ENCODE assay signal across 17 cellular contexts in genomic region chr18:61397222-61397621, GRCh38.
DNase-seq lines count a peak whose midpoint lies in the region; ATAC-seq and TF ChIP-seq lines count a peak whose summit lies in the region.
"Had no signal": no experiment of that assay in that cellular context is flagged by ENCODE, and none has a peak within 500 bp of the region (broad histone marks: within the 10 kb centered on the region; RNA-seq: fewer than 3 reads in every experiment).

No MANE protein-coding gene starts in this region.

- no peak for TF ChIP-seq POLR2A in transverse colon (IDR thresholded peaks at IDR 0.05)

- no peaks in the 10 kb centered on the region for H3K36me3 Mint-ChIP-seq in neural progenitor cell
- H3K36me3 Mint-ChIP-seq in stimulated activated effector memory CD8-positive, alpha-beta T cell treated with anti-CD3 and anti-CD28 coated beads, Interleukin-12 subunit alpha, Interleukin-12 subunit beta, amount 100 ng/mL, for 72 hours: no peaks in the 10 kb centered on the region
- H3K36me3 Mint-ChIP-seq: CD8-positive, alpha-beta T cell had no signal

- no peak overlapping the region for H2AFZ ChIP-seq in neural progenitor cell (replicated peaks)

- H3F3A ChIP-seq in neural progenitor cell (ENCODE audit: low read depth): no peaks in the 10 kb centered on the region

- H3K79me2 ChIP-seq in neural progenitor cell (ENCODE audit: low read depth): no peaks in the 10 kb centered on the region

- H3K27me3 ChIP-seq in neural progenitor cell (no peaks in the 10 kb centered on the region), transverse colon (no peaks in the 10 kb centered on the region)
- H3K27me3 ChIP-seq: BLaER1 treated with 17β-estradiol and CSF1 and Interleukin-3, amounts not matched to agents 10 nM and 100 nM had no signal

- intact Hi-C loops in transverse colon (cut with DNase I; ENCODE audit: low total_unique reads): no loop called here

- no peaks in the 10 kb centered on the region for H3K9me3 ChIP-seq in neural progenitor cell (ENCODE audit: low read depth)
- no peaks in the 10 kb centered on the region for H3K9me3 ChIP-seq in transverse colon
- H3K9me3 ChIP-seq: A549, Caco-2 had no signal

- H3K4me1 ChIP-seq in neural progenitor cell: peaks cover 5% of the 10 kb centered on the region
- H3K4me1 ChIP-seq in transverse colon: no peaks in the 10 kb centered on the region
- H3K4me1 ChIP-seq: A549; BLaER1 treated with 17β-estradiol and CSF1 and Interleukin-3, amounts not matched to agents 10 nM and 100 nM; Caco-2 had no signal

- H3K27ac ChIP-seq in caudate nucleus (ENCODE audit: low read depth, low read length) (peak overlapping the region; percentile 2), neural progenitor cell (no peak overlapping the region), transverse colon (no peak overlapping the region)
- H3K27ac ChIP-seq: 22Rv1; A549; BLaER1 treated with 17β-estradiol and CSF1 and Interleukin-3, amounts not matched to agents 10 nM and 100 nM; C4-2B had no signal

- H3K27ac Mint-ChIP-seq in neural progenitor cell: peak overlapping the region; percentile 29
- no peak overlapping the region for H3K27ac Mint-ChIP-seq in stimulated activated effector memory CD8-positive, alpha-beta T cell treated with anti-CD3 and anti-CD28 coated beads, Interleukin-12 subunit alpha, Interleukin-12 subunit beta, amount 100 ng/mL, for 72 hours
- H3K27ac Mint-ChIP-seq: B cell; CD4-positive, alpha-beta T cell; CD8-positive, alpha-beta T cell had no signal

- peaks cover 3% of the 10 kb centered on the region for H3K27me3 Mint-ChIP-seq in neural progenitor cell (ENCODE audit: insufficient read depth, low read depth)

- H3K4me1 Mint-ChIP-seq in neural progenitor cell: peaks cover 34% of the 10 kb centered on the region
- H3K4me1 Mint-ChIP-seq in stimulated activated effector memory CD8-positive, alpha-beta T cell treated with anti-CD3 and anti-CD28 coated beads, Interleukin-12 subunit alpha, Interleukin-12 subunit beta, amount 100 ng/mL, for 72 hours: no peaks in the 10 kb centered on the region
- H3K4me1 Mint-ChIP-seq: B cell had no signal

- WGBS in transverse colon (ENCODE audit: low coverage in 1 of 2), 2 donors: 43 to 64% methylated on average over 3 of the region's 3 CpGs

- H3K4me2 ChIP-seq in neural progenitor cell: no peak overlapping the region
- H3K4me2 ChIP-seq: A549; BLaER1 treated with 17β-estradiol and CSF1 and Interleukin-3, amounts not matched to agents 10 nM and 100 nM had no signal

- TF ChIP-seq CTCF in neural progenitor cell (IDR thresholded peaks at IDR 0.05) (no peak), transverse colon (IDR thresholded peaks at IDR 0.05) (no peak)

- no peak for TF ChIP-seq EP300 in transverse colon (IDR thresholded peaks at IDR 0.05; ENCODE audit: low read depth)

- H3K4me3 Mint-ChIP-seq in neural progenitor cell: no peak overlapping the region
- H3K4me3 Mint-ChIP-seq in stimulated activated effector memory CD8-positive, alpha-beta T cell treated with anti-CD3 and anti-CD28 coated beads, Interleukin-12 subunit alpha, Interleukin-12 subunit beta, amount 100 ng/mL, for 72 hours: no peak overlapping the region
- H3K4me3 Mint-ChIP-seq: B cell; CD4-positive, alpha-beta T cell; CD8-positive, alpha-beta T cell had no signal

- no peaks in the 10 kb centered on the region for H3K9me3 Mint-ChIP-seq in neural progenitor cell
- peaks cover 9% of the 10 kb centered on the region for H3K9me3 Mint-ChIP-seq in stimulated activated effector memory CD8-positive, alpha-beta T cell treated with anti-CD3 and anti-CD28 coated beads, Interleukin-12 subunit alpha, Interleukin-12 subunit beta, amount 100 ng/mL, for 72 hours
- H3K9me3 Mint-ChIP-seq: CD4-positive, alpha-beta T cell; CD8-positive, alpha-beta T cell had no signal

- no peak for DNase-seq in caudate nucleus (lab: John Stamatoyannopoulos, UW)
- no peak for DNase-seq in neural progenitor cell (ENCODE audit: low spot score)
- DNase-seq in stimulated activated effector memory CD8-positive, alpha-beta T cell treated with anti-CD3 and anti-CD28 coated beads, Interleukin-12 subunit alpha, Interleukin-12 subunit beta, amount 100 ng/mL, for 72 hours (ENCODE audit: low spot score in 2 of 2): no peak
- no peak for DNase-seq in transverse colon
- DNase-seq in activated T-cell treated with anti-CD3 and anti-CD28 coated beads, Interleukin-2, amount 50 U/mL, for 1 hour: no peak
- DNase-seq: AML-193; Caco-2; Calu3; CD4-positive, alpha-beta T cell; CD8-positive, alpha-beta T cell; DMS79 treated with DMSO at 0.1 percent for 48 hours; GF-D8 had no signal

- H3K36me3 ChIP-seq in neural progenitor cell (no peaks in the 10 kb centered on the region), transverse colon (no peaks in the 10 kb centered on the region)
- H3K36me3 ChIP-seq: BLaER1 treated with 17β-estradiol and CSF1 and Interleukin-3, amounts not matched to agents 10 nM and 100 nM had no signal

- H4K20me1 ChIP-seq in neural progenitor cell (ENCODE audit: low read depth): no peaks in the 10 kb centered on the region
- H4K20me1 ChIP-seq: BLaER1 treated with 17β-estradiol and CSF1 and Interleukin-3, amounts not matched to agents 10 nM and 100 nM had no signal

- ATAC-seq in stimulated activated effector memory CD8-positive, alpha-beta T cell treated with anti-CD3 and anti-CD28 coated beads, Interleukin-12 subunit alpha, Interleukin-12 subunit beta, amount 100 ng/mL, for 72 hours: peak; percentile 6
- ATAC-seq: A549; CD8-positive, alpha-beta T cell had no signal

- H3K9ac ChIP-seq in neural progenitor cell: no peak overlapping the region
- H3K9ac ChIP-seq: BLaER1 treated with 17β-estradiol and CSF1 and Interleukin-3, amounts not matched to agents 10 nM and 100 nM had no signal

- H3K4me3 ChIP-seq in neural progenitor cell: no peak overlapping the region
- H3K4me3 ChIP-seq in transverse colon: no peak overlapping the region
- H3K4me3 ChIP-seq: A549; BLaER1 treated with 17β-estradiol and CSF1 and Interleukin-3, amounts not matched to agents 10 nM and 100 nM had no signal

- in situ Hi-C loops in transverse colon (cut with MboI; ENCODE audit: low pct_ligation_motif_present in 1 of 4, low pct_unique_long_range_greater_than_20kb in 1 of 4, low sequenced_read_pairs in 3 of 4): no loop called here
